In genomic region chr12:93727195-93727811, GRCh38 we compare ENCODE assay signal across 1 cellular context.
TF ChIP-seq lines count a peak whose summit lies in the region.

No MANE protein-coding gene starts in this region.

TF ChIP-seq in HepG2, 621 proteins besides CTCF, POLR2A, EP300 and RAD21 (continued from another document):
- TF ChIP-seq ZKSCAN8 (CRISPR knock-in tag; IDR thresholded peaks at IDR 0.05; ENCODE audit: borderline replicate concordance) (no peak), STAG1 (CRISPR knock-in tag; IDR thresholded peaks at IDR 0.05) (peak; percentile 5; the same call in 1 of the 2 replicates), ZMYM4 (CRISPR knock-in tag; IDR thresholded peaks at IDR 0.05) (peak; percentile 26; the same call in 1 of the 2 replicates), SMYD3 (CRISPR knock-in tag; IDR thresholded peaks at IDR 0.05) (no peak), ZNF709 (CRISPR knock-in tag; IDR thresholded peaks at IDR 0.05) (0 out of 2 replicates have a peak, but pooled peaks have one; percentile 26), ZNF275 (CRISPR knock-in tag; IDR thresholded peaks at IDR 0.05; ENCODE audit: borderline replicate concordance) (no peak), ZNF292 (CRISPR knock-in tag; IDR thresholded peaks at IDR 0.05; ENCODE audit: borderline replicate concordance, low read depth) (peak; percentile 69; the same call in 1 of the 2 replicates)
